ENCODE assay signal across 16 cellular contexts in genomic region chr4:127140306-127140705, GRCh38.
DNase-seq lines count a peak whose midpoint lies in the region; ATAC-seq, FAIRE-seq and TF ChIP-seq lines count a peak whose summit lies in the region.
"Had no signal": no experiment of that assay in that cellular context is flagged by ENCODE, and none has a peak within 500 bp of the region (broad histone marks: within the 10 kb centered on the region; RNA-seq: fewer than 3 reads in every experiment).

No MANE protein-coding gene starts in this region.

- H3K4me3 ChIP-seq in choroid plexus epithelial cell (ENCODE audit: low read depth, low read length), result no peak overlapping the region
- H3K4me3 ChIP-seq: gastroesophageal sphincter, sigmoid colon had no signal

- DNase-seq in NCI-H510A treated with DMSO at 0.1 percent for 48 hours (lab: John Stamatoyannopoulos, UW) (peak; percentile 49), NCI-H510A (lab: John Stamatoyannopoulos, UW) (no peak), NCI-H2029 treated with DMSO at 0.1 percent for 48 hours (lab: John Stamatoyannopoulos, UW) (peak; percentile 50), choroid plexus epithelial cell (ENCODE audit: low read depth) (peak; percentile 78), urothelium cell line (ENCODE audit: low spot score) (peak; percentile 16)
- DNase-seq in stimulated activated CD4-positive, alpha-beta T cell treated with anti-CD3 and anti-CD28 coated beads, Interleukin-1b, Interleukin-23, amount 100 ng/mL, for 48 hours, result no peak
- DNase-seq: brain microvascular endothelial cell; effector CD4-positive, alpha-beta T cell; KG1; NCI-H1694; sigmoid colon; stimulated activated naive CD8-positive, alpha-beta T cell treated with anti-CD3 and anti-CD28 coated beads, Interleukin-15, Interleukin-2, amounts not matched to agents 100 U/mL and 50 U/mL, for 24 hours had no signal

- ATAC-seq in GM18909 (IDR thresholded peaks at IDR 0.05; ENCODE audit: poor library complexity, unreplicated experiment) (no peak), HG02884 (IDR thresholded peaks at IDR 0.05; ENCODE audit: unreplicated experiment) (no peak)
- ATAC-seq: gastroesophageal sphincter; stimulated activated naive CD8-positive, alpha-beta T cell treated with anti-CD3 and anti-CD28 coated beads, Interleukin-15, Interleukin-2, amounts not matched to agents 100 U/mL and 50 U/mL, for 24 hours had no signal

- TF ChIP-seq CTCF in choroid plexus epithelial cell (conservative IDR thresholded peaks at IDR 0.05; ENCODE audit: low read depth, low read length), result no peak

- no peak for FAIRE-seq in urothelium cell line (lab: Jason Lieb, UNC)
- FAIRE-seq: H1 had no signal

Comparison
In these comparisons a context has a peak if more than half of its experiments do, and no peak if none do; other contexts are left out.
1. DNase-seq: peak in NCI-H510A treated with DMSO at 0.1 percent for 48 hours (single experiment), NCI-H2029 treated with DMSO at 0.1 percent for 48 hours (single experiment), choroid plexus epithelial cell (single experiment) and urothelium cell line (single experiment); none in NCI-H510A (single experiment) and stimulated activated CD4-positive, alpha-beta T cell treated with anti-CD3 and anti-CD28 coated beads, Interleukin-1b, Interleukin-23, amount 100 ng/mL, for 48 hours (single experiment).